In genomic region chr20:57398231-57398821, GRCh38 we compare ENCODE assay signal across 7 cellular contexts. TPM values are rescaled to one million over a fixed set of nuclear protein-coding genes. Genes with fewer than 3 reads are reported as not detected.
DNase-seq lines count a peak whose midpoint lies in the region; ATAC-seq, FAIRE-seq and TF ChIP-seq lines count a peak whose summit lies in the region.

No MANE protein-coding gene starts in this region.

- no peak for TF ChIP-seq CTCF in gastrocnemius medialis (IDR thresholded peaks at IDR 0.05 in 4 of 5, conservative IDR thresholded peaks at IDR 0.05 in 1 of 5)

- intact Hi-C loops in gastrocnemius medialis (cut with DNase I; ENCODE audit: low total_unique reads), result loop anchor here (1.0 to 10.0 kb wide), 2 partner anchors 37 to 1496 kb away; no protein-coding TSS in a partner anchor

- peak overlapping the region; percentile 96 to 99 (median 98) for H3K27ac ChIP-seq in gastrocnemius medialis

- peaks cover 0 to 6% of the 10 kb centered on the region in 2 donors for H3K36me3 ChIP-seq in gastrocnemius medialis

- H3K4me3 ChIP-seq in gastrocnemius medialis, result peak overlapping the region; percentile 11 to 35 (median 30)

- no peaks in the 10 kb centered on the region for H3K9me3 ChIP-seq in gastrocnemius medialis

- peak; percentile 81 for DNase-seq in activated CD4-positive, CD25-positive, alpha-beta regulatory T cell treated with anti-CD3 and anti-CD28 coated beads, Interleukin-2, amount 50 U/mL, for 16 hours (ENCODE audit: low read depth, low spot score)
- DNase-seq in dermis blood vessel endothelial cell, result peak; percentile 51
- DNase-seq in gastrocnemius medialis, result peak; percentile 78 to 92
- DNase-seq in RKO (ENCODE audit: low spot score), result no peak
- DNase-seq in HTR-8/SVneo (ENCODE audit: insufficient read length, low spot score), result no peak

- H3K4me1 ChIP-seq in gastrocnemius medialis, result peaks cover 79 to 97% of the 10 kb centered on the region in 2 donors

- FAIRE-seq in HTR-8/SVneo (lab: Jason Lieb, UNC), result no peak

- TF ChIP-seq POLR2A in gastrocnemius medialis (IDR thresholded peaks at IDR 0.05), result peak; percentile 52 to 70

- no peaks in the 10 kb centered on the region for H3K27me3 ChIP-seq in gastrocnemius medialis

- in situ Hi-C loops in gastrocnemius medialis (cut with MboI; ENCODE audit: low sequenced_read_pairs in 4 of 4), result loop anchor here in 3 of 4 donors (5.0 to 25.0 kb wide), 3 partner anchors 39 to 814 kb away; partner anchors contain the start of gene PMEPA1 (in 1 of the 3)

- ATAC-seq in GM19372 (IDR thresholded peaks at IDR 0.05; ENCODE audit: low read depth, unreplicated experiment) (peak; percentile 59), HG03342 (IDR thresholded peaks at IDR 0.05; ENCODE audit: unreplicated experiment) (peak; percentile 54), gastrocnemius medialis (peak; percentile 39 to 42)

RNA-seq across cellular contexts. Expression of gene RBM38, which starts 7.1 kb away (rescaled TPM):
- total RNA-seq in dermis blood vessel endothelial cell (13.8 and 21.6 TPM in 2 replicates), gastrocnemius medialis (100 to 1,000 TPM in 3 of 4 donors, 10 to 100 TPM in 1; 56.7 to 229 (median 177) TPM)

RNA-seq across cellular contexts. Expression of gene RAE1, which starts 47.3 kb away (rescaled TPM):
- total RNA-seq in dermis blood vessel endothelial cell (41.4 and 56.3 TPM in 2 replicates), gastrocnemius medialis (10 to 100 TPM; 15.8 to 35.8 (median 20.6) TPM)

Comparison
In these comparisons a context has a peak if more than half of its experiments do, and no peak if none do; other contexts are left out.
1. DNase-seq: peak in activated CD4-positive, CD25-positive, alpha-beta regulatory T cell treated with anti-CD3 and anti-CD28 coated beads, Interleukin-2, amount 50 U/mL, for 16 hours (single experiment), dermis blood vessel endothelial cell (single experiment) and gastrocnemius medialis (2 of 2); none in RKO (single experiment) and HTR-8/SVneo (single experiment).
2. Peak in every context shown above with its lines, with median percentiles within 50 percentile points of each other: ATAC-seq.